8 cellular contexts compared by ENCODE assay signal in genomic region chr17:57988301-57989010, GRCh38. TPM values are rescaled to one million over a fixed set of nuclear protein-coding genes. Genes with fewer than 3 reads are reported as not detected.
DNase-seq lines count a peak whose midpoint lies in the region; ATAC-seq, FAIRE-seq and TF ChIP-seq lines count a peak whose summit lies in the region.

No MANE protein-coding gene starts in this region.

- peaks cover 35% of the 10 kb centered on the region for H3K4me1 ChIP-seq in OCI-LY1 (ENCODE audit: insufficient read depth, low read length, severe bottlenecking)
- H3K4me1 ChIP-seq in neutrophil (ENCODE audit: control insufficient read depth in 1 of 2, insufficient read depth in 1 of 2, low read depth in 1 of 2, low read length in 1 of 2), result peaks cover 53 to 56% of the 10 kb centered on the region in 2 experiments
- peaks cover 11 to 13% of the 10 kb centered on the region in 2 donors for H3K4me1 ChIP-seq in uterus

- H3K36me3 ChIP-seq in OCI-LY1 (ENCODE audit: insufficient read depth, low read length) (peaks cover 17% of the 10 kb centered on the region), neutrophil (no peaks in the 10 kb centered on the region), uterus (no peaks in the 10 kb centered on the region)

- peak overlapping the region; percentile 81 for H3K9ac ChIP-seq in OCI-LY1 (ENCODE audit: low read length)

- no peaks in the 10 kb centered on the region for H3K9me3 ChIP-seq in OCI-LY1 (ENCODE audit: low read length)
- H3K9me3 ChIP-seq in neutrophil, result no peaks in the 10 kb centered on the region
- H3K9me3 ChIP-seq in uterus, result no peaks in the 10 kb centered on the region

- TF ChIP-seq POLR2A in uterus (IDR thresholded peaks at IDR 0.05), result no peak

- no peak for FAIRE-seq in D721Med (lab: Jason Lieb, UNC)

- TF ChIP-seq CTCF in D721Med (IDR thresholded peaks at IDR 0.05; ENCODE audit: insufficient read depth, missing control alignments), result no peak
- TF ChIP-seq CTCF in OCI-LY1 (IDR thresholded peaks at IDR 0.05; ENCODE audit: low read length), result no peak
- TF ChIP-seq CTCF in neutrophil (IDR thresholded peaks at IDR 0.05), result no peak
- no peak for TF ChIP-seq CTCF in uterus (IDR thresholded peaks at IDR 0.05)

- intact Hi-C loops in uterus (cut with DNase I; ENCODE audit: low total_unique reads), result loop anchor here (2.0 kb wide), 1 partner anchor 32 kb away; no protein-coding TSS in a partner anchor

- no peaks in the 10 kb centered on the region for H4K20me1 ChIP-seq in OCI-LY1 (ENCODE audit: insufficient read depth, low read length)

- DNase-seq in D721Med (ENCODE audit: insufficient read length, low spot score) (peak; percentile 68), germinal center (ENCODE audit: low spot score) (peak; percentile 90), uterus (peak; percentile 75 to 76)
- DNase-seq in activated naive CD4-positive, alpha-beta T cell treated with anti-CD3 and anti-CD28 coated beads, Interleukin-2, amount 50 U/mL, for 16 hours, result peak; percentile 72

- H3K79me2 ChIP-seq in OCI-LY1 (ENCODE audit: insufficient read depth, low read length), result peaks cover 22% of the 10 kb centered on the region

- no peak overlapping the region for H2AFZ ChIP-seq in OCI-LY1 (ENCODE audit: low read length)

- H3K4me2 ChIP-seq in OCI-LY1 (ENCODE audit: low read length), result peak overlapping the region; percentile 97

- H3F3A ChIP-seq in OCI-LY1 (ENCODE audit: insufficient read depth, low read length), result peaks cover 13% of the 10 kb centered on the region; the same call in 1 of the 2 replicates

- H3K4me3 ChIP-seq in OCI-LY1 (ENCODE audit: low read depth, low read length, poor library complexity, severe bottlenecking) (peak overlapping the region; percentile 78), neutrophil (ENCODE audit: low read depth in 1 of 2, low read length in 1 of 2) (peak overlapping the region; percentile 73 to 90), uterus (peak overlapping the region; percentile 78 to 89)

- ATAC-seq in GM19452 (IDR thresholded peaks at IDR 0.05; ENCODE audit: unreplicated experiment) (peak; percentile 76), HG03521 (IDR thresholded peaks at IDR 0.05; ENCODE audit: unreplicated experiment) (peak; percentile 70)

- H3K27me3 ChIP-seq in OCI-LY1 (ENCODE audit: insufficient read depth, low read length) (no peaks in the 10 kb centered on the region), neutrophil (no peaks in the 10 kb centered on the region), uterus (no peaks in the 10 kb centered on the region)

- H3K27ac ChIP-seq in OCI-LY1 (ENCODE audit: low read depth, low read length, poor library complexity, severe bottlenecking) (peak overlapping the region; percentile 68), neutrophil (peak overlapping the region; percentile 98), uterus (peak overlapping the region; percentile 96 to 98)

- H3K9me2 ChIP-seq in OCI-LY1 (ENCODE audit: low read depth, low read length), result no peaks in the 10 kb centered on the region

RNA-seq across cellular contexts. Expression of gene VEZF1, which starts 0.4 kb away (rescaled TPM):
- 100 to 1,000 TPM in 2 of 4 donors, 10 to 100 TPM in 2; 58.8 to 133 (median 110) TPM for total RNA-seq in uterus

RNA-seq across cellular contexts. Expression of gene SRSF1, which starts 18.6 kb away (rescaled TPM):
- total RNA-seq in uterus, result 100 to 1,000 TPM; 116 to 429 (median 147) TPM

RNA-seq across cellular contexts. Expression of gene CUEDC1, which starts 33.2 kb away (rescaled TPM):
- total RNA-seq in uterus, result 10 to 100 TPM in 3 of 4 donors, 1 to 10 TPM in 1; 7.9 to 63.6 (median 18.8) TPM

Comparison
In these comparisons a context has a peak if more than half of its experiments do, and no peak if none do; other contexts are left out.
1. Peak in every context shown above with its lines: DNase-seq, ATAC-seq, H3K4me3 ChIP-seq and H3K27ac ChIP-seq.